Comparison of ENCODE assay signal across 22 cellular contexts in the genomic region with DNA sequence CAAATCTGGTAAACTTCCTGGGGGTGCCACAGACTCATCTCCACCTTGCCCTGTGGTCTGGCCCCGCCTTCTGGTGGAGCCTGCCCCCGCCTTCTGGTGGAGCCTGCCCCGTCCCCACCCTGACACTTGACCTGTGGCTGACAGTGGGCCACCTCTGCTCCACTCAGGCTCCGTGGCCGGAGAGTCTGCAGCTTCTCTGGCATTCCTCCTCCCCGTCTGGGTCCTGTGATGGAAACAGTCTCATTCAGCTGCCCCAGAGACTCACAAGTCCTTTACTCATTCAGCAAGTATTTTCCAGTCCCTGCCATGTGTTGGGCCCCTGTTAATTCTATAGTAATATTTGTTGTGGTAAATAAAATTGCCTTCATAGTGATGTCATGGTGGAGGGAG. TPM values are rescaled to one million over a fixed set of nuclear protein-coding genes. Genes with fewer than 3 reads are reported as not detected.
DNase-seq lines count a peak whose midpoint lies in the region; ATAC-seq and TF ChIP-seq lines count a peak whose summit lies in the region.
"Had no signal": no experiment of that assay in that cellular context is flagged by ENCODE, and none has a peak within 500 bp of the region (broad histone marks: within the 10 kb centered on the region; RNA-seq: fewer than 3 reads in every experiment).

No MANE protein-coding gene starts in this region.

- in situ Hi-C loops in gastrocnemius medialis (cut with MboI; ENCODE audit: low sequenced_read_pairs in 4 of 4): no loop called here

- no peaks in the 10 kb centered on the region for H3K36me3 ChIP-seq in adipocyte (ENCODE audit: control insufficient read depth, insufficient read depth, low read length, severe bottlenecking)
- H3K36me3 ChIP-seq in gastrocnemius medialis: no peaks in the 10 kb centered on the region

- H3K27ac ChIP-seq in gastrocnemius medialis: no peak overlapping the region
- H3K27ac ChIP-seq: foreskin keratinocyte, RWPE1 had no signal

- H3K9me3 ChIP-seq in adipocyte (ENCODE audit: control insufficient read depth, low read length) (no peaks in the 10 kb centered on the region), gastrocnemius medialis (no peaks in the 10 kb centered on the region)

- intact Hi-C loops in posterior vena cava (cut with DNase I) (no loop called here), gastrocnemius medialis (cut with DNase I; ENCODE audit: low total_unique reads) (no loop called here)

- H3K4me1 ChIP-seq in adipocyte (ENCODE audit: control insufficient read depth, insufficient read depth, low read length) (peaks cover 8% of the 10 kb centered on the region), gastrocnemius medialis (no peaks in the 10 kb centered on the region)
- H3K4me1 ChIP-seq: foreskin keratinocyte had no signal

- ATAC-seq in GM21381 (IDR thresholded peaks at IDR 0.05; ENCODE audit: unreplicated experiment): no peak
- no peak for ATAC-seq in gastrocnemius medialis
- ATAC-seq: activated CD8-positive, alpha-beta T cell treated with anti-CD3 and anti-CD28 coated beads, Interleukin-2, amount 10 ng/mL, durations not matched to agents 7 days and 5 days; foreskin keratinocyte; naive thymus-derived CD8-positive, alpha-beta T cell; stimulated activated effector memory CD8-positive, alpha-beta T cell treated with anti-CD3 and anti-CD28 coated beads, Interleukin-12 subunit alpha, Interleukin-12 subunit beta, amount 100 ng/mL, for 72 hours had no signal

- no peak overlapping the region for H3K9ac ChIP-seq in adipocyte (ENCODE audit: low read length)

- TF ChIP-seq POLR2A in gastrocnemius medialis (IDR thresholded peaks at IDR 0.05): no peak

- DNase-seq in GM03348 (ENCODE audit: low spot score) (peak; percentile 62), adipocyte (ENCODE audit: low read depth) (peak; percentile 42), fibroblast of villous mesenchyme (ENCODE audit: low read depth) (peak; percentile 8), posterior vena cava (ENCODE audit: low spot score) (peak; percentile 63), NCI-H2196 treated with DMSO at 0.1 percent for 48 hours (lab: John Stamatoyannopoulos, UW; ENCODE audit: unreplicated experiment) (no peak), NCI-H748 (lab: John Stamatoyannopoulos, UW; ENCODE audit: unreplicated experiment) (no peak), gastrocnemius medialis (no peak)
- DNase-seq: activated CD8-positive, alpha-beta T cell treated with anti-CD3 and anti-CD28 coated beads, Interleukin-2, amount 10 ng/mL, durations not matched to agents 7 days and 5 days; activated naive CD4-positive, alpha-beta T cell; activated T-cell treated with anti-CD3 and anti-CD28 coated beads, Interleukin-2, amount 50 U/mL, for 1 hour; aorta; CD4-positive, CD25-positive, alpha-beta regulatory T cell; DMS53; kidney glomerular epithelial cell; naive thymus-derived CD8-positive, alpha-beta T cell; NCI-H1105 treated with DMSO at 0.1 percent for 48 hours; NCI-H524 treated with DMSO at 0.1 percent for 48 hours; T1000 had no signal

- H3K27me3 ChIP-seq in adipocyte (replicated peaks; ENCODE audit: control insufficient read depth, insufficient read depth, low read length) (peaks cover 14% of the 10 kb centered on the region), gastrocnemius medialis (no peaks in the 10 kb centered on the region)

- TF ChIP-seq CTCF in fibroblast of villous mesenchyme (IDR thresholded peaks at IDR 0.05; ENCODE audit: insufficient read depth, low read depth, low read length) (no peak), gastrocnemius medialis (IDR thresholded peaks at IDR 0.05 in 4 of 5, conservative IDR thresholded peaks at IDR 0.05 in 1 of 5) (no peak)

- H3K4me3 ChIP-seq in adipocyte (ENCODE audit: low read length): no peak overlapping the region
- no peak overlapping the region for H3K4me3 ChIP-seq in fibroblast of villous mesenchyme (ENCODE audit: low read depth, low read length)
- no peak overlapping the region for H3K4me3 ChIP-seq in gastrocnemius medialis

RNA-seq across cellular contexts. Expression of a gene that starts 21.0 kb away (rescaled TPM):
- total RNA-seq in fibroblast of villous mesenchyme (not detected in 2 replicates), posterior vena cava (not detected), gastrocnemius medialis (under 1 TPM in 2 of 4 donors, not detected in 2; 0.36 to 0.47 TPM)
- total RNA-seq: activated CD8-positive, alpha-beta T cell treated with anti-CD3 and anti-CD28 coated beads, Interleukin-2, amount 10 ng/mL, durations not matched to agents 7 days and 5 days; aorta; CD4-positive, CD25-positive, alpha-beta regulatory T cell; foreskin keratinocyte; naive thymus-derived CD8-positive, alpha-beta T cell had no signal

RNA-seq across cellular contexts. Expression of a gene that starts 28.6 kb away (rescaled TPM):
- under 0.01 and 0.32 TPM in 2 replicates for total RNA-seq in fibroblast of villous mesenchyme
- total RNA-seq in posterior vena cava: 100 to 1,000 TPM; 223 to 342 TPM
- total RNA-seq in gastrocnemius medialis: 1 to 10 TPM; 2.2 to 7.2 (median 4.2) TPM

RNA-seq across cellular contexts. Expression of a gene that starts 35.2 kb away (rescaled TPM):
- total RNA-seq in fibroblast of villous mesenchyme (0.43 and 0.64 TPM in 2 replicates), posterior vena cava (under 1 TPM; 0.86 to 0.88 TPM), gastrocnemius medialis (1 to 10 TPM in 2 of 4 donors, under 1 TPM in 2; 0.81 to 1.2 (median 1.0) TPM)

RNA-seq across cellular contexts. Expression of a gene that starts 46.4 kb away (rescaled TPM):
- total RNA-seq in fibroblast of villous mesenchyme (102 and 130 TPM in 2 replicates), posterior vena cava (10 to 100 TPM; 68.2 to 80.6 TPM), gastrocnemius medialis (100 to 1,000 TPM in 1 of 4 donors, 10 to 100 TPM in 3; 84.2 to 101 (median 88.7) TPM)

RNA-seq across cellular contexts. Expression of a gene that starts 55.5 kb away (rescaled TPM):
- 70.2 and 90.2 TPM in 2 replicates for total RNA-seq in fibroblast of villous mesenchyme
- total RNA-seq in posterior vena cava: 10 to 100 TPM; 78.6 to 88.3 TPM
- 100 to 1,000 TPM in 1 of 4 donors, 10 to 100 TPM in 3; 82.3 to 102 (median 88.0) TPM for total RNA-seq in gastrocnemius medialis

Comparison
In these comparisons a context has a peak if more than half of its experiments do, and no peak if none do; other contexts are left out.
1. DNase-seq: peak in GM03348 (single experiment), adipocyte (single experiment), fibroblast of villous mesenchyme (single experiment) and posterior vena cava (single experiment); none in NCI-H2196 treated with DMSO at 0.1 percent for 48 hours (single experiment), NCI-H748 (single experiment) and gastrocnemius medialis (0 of 2).
2. RNA of a gene that starts 28.6 kb away (total RNA-seq): 223 to 342 TPM in posterior vena cava; 2.2 to 7.2 TPM in gastrocnemius medialis and under 0.01 to 0.32 TPM in fibroblast of villous mesenchyme; every median in the first group is over 10 times any median in the second.